Comparison of ENCODE assay signal across 12 cellular contexts in the genomic region with DNA sequence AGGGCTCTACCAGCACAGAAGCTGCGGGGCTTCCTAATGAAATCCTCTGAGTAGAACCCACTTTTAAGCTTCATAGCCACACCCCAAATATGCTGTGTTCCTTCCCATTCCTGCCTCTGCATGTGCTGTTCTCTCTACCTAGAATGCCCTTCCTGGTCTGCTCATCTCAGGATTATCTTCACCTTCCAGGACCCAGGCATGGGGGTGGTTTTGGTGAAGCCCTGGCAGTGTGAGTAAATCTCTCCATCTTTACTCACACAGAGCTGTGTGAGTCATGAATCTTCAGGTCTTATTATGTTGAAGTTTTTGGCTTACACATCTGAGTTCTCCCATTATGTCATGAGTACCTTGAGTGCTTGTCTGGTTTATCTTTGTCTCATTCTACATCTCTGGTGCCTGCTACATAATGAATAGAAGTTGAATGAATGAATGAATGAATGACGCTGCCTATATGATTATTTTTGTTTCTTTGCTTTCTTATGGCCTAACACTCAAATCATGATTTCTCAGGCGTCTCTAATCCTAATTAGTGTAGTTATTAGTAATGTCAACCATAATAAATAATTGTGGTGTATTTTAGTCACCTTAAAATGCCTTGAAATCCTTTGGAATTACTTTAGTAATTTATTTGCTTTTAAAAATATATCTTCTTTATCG. TPM values are rescaled to one million over a fixed set of nuclear protein-coding genes. Genes with fewer than 3 reads are reported as not detected.
DNase-seq lines count a peak whose midpoint lies in the region; ATAC-seq and TF ChIP-seq lines count a peak whose summit lies in the region.
"Had no signal": no experiment of that assay in that cellular context is flagged by ENCODE, and none has a peak within 500 bp of the region (broad histone marks: within the 10 kb centered on the region; RNA-seq: fewer than 3 reads in every experiment).

No MANE protein-coding gene starts in this region.

- H3K36me3 Mint-ChIP-seq in CD4-positive, alpha-beta memory T cell, result peaks cover 29 to 33% of the 10 kb centered on the region in 2 donors

- no peak overlapping the region for H3K4me3 ChIP-seq in CD4-positive, alpha-beta memory T cell (ENCODE audit: low read length in 2 of 2)
- no peak overlapping the region for H3K4me3 ChIP-seq in OCI-LY7 (ENCODE audit: low read depth, low read length, poor library complexity, severe bottlenecking)
- no peak overlapping the region for H3K4me3 ChIP-seq in heart left ventricle
- H3K4me3 ChIP-seq in upper lobe of right lung, result no peak overlapping the region
- H3K4me3 ChIP-seq: SJCRH30 had no signal

- H3K4me1 Mint-ChIP-seq in CD4-positive, alpha-beta memory T cell, result peaks cover 26 to 49% (median 33%) of the 10 kb centered on the region in 4 donors

- no peak for DNase-seq in CD4-positive, alpha-beta memory T cell
- no peak for DNase-seq in OCI-LY7 (ENCODE audit: low spot score)
- peak; percentile 70 for DNase-seq in activated naive CD4-positive, alpha-beta T cell treated with anti-CD3 and anti-CD28 coated beads, Interleukin-2, amount 50 U/mL, for 16 hours
- peak; percentile 40 to 43 for DNase-seq in stimulated activated CD4-positive, alpha-beta T cell treated with anti-CD3 and anti-CD28 coated beads, Interleukin-12 subunit alpha, Interleukin-12 subunit beta, amount 100 ng/mL, for 24 hours (ENCODE audit: low read depth in 2 of 2)
- no peak for DNase-seq in heart left ventricle
- no peak for DNase-seq in NCI-H446 (lab: John Stamatoyannopoulos, UW)
- DNase-seq in upper lobe of right lung, result no peak
- DNase-seq: NCI-H187, SJCRH30 had no signal

- no TSS peak for BruUV-seq in OCI-LY7 (replicated peaks; lab: Mats Ljungman, UMichigan)

- intact Hi-C loops in CD4-positive, alpha-beta memory T cell (cut with micrococcal nuclease), result loop anchor here (2.0 kb wide), 1 partner anchor 139 kb away; no protein-coding TSS in a partner anchor
- intact Hi-C loops in OCI-LY7 (cut with micrococcal nuclease; ENCODE audit: unreplicated experiment), result loop anchor here (2.0 to 5.0 kb wide), 2 partner anchors 87 to 326 kb away; no protein-coding TSS in a partner anchor
- intact Hi-C loops in heart left ventricle (cut with DNase I), result loop anchor here in 1 of 10 donors (5.0 kb wide), 1 partner anchor 541 kb away; no protein-coding TSS in a partner anchor
- intact Hi-C loops in upper lobe of right lung (cut with DNase I), result no loop called here

- no peaks in the 10 kb centered on the region for H3K9me3 ChIP-seq in CD4-positive, alpha-beta memory T cell (ENCODE audit: control insufficient read depth in 1 of 2, low read length in 2 of 2)
- H3K9me3 ChIP-seq in OCI-LY7 (ENCODE audit: low read length) (peaks cover 10% of the 10 kb centered on the region; the same call in 1 of the 2 replicates), heart left ventricle (no peaks in the 10 kb centered on the region), upper lobe of right lung (no peaks in the 10 kb centered on the region)
- H3K9me3 ChIP-seq: SJCRH30 had no signal

- no peaks in the 10 kb centered on the region for H4K20me1 ChIP-seq in OCI-LY7 (ENCODE audit: insufficient read depth, low read length)

- H3K4me1 ChIP-seq in CD4-positive, alpha-beta memory T cell (ENCODE audit: insufficient read depth, low read length), result peaks cover 35% of the 10 kb centered on the region
- peaks cover 81% of the 10 kb centered on the region for H3K4me1 ChIP-seq in OCI-LY7 (ENCODE audit: insufficient read depth, low read length, poor library complexity, severe bottlenecking)
- peaks cover 0 to 4% (median 0%) of the 10 kb centered on the region in 12 donors for H3K4me1 ChIP-seq in heart left ventricle
- H3K4me1 ChIP-seq in upper lobe of right lung, result no peaks in the 10 kb centered on the region
- H3K4me1 ChIP-seq: parathyroid adenoma, SJCRH30 had no signal

- peaks cover 7% of the 10 kb centered on the region for H3K36me3 ChIP-seq in CD4-positive, alpha-beta memory T cell (ENCODE audit: insufficient read depth, low read length)
- peaks cover 72% of the 10 kb centered on the region for H3K36me3 ChIP-seq in OCI-LY7 (ENCODE audit: insufficient read depth, low read length)
- H3K36me3 ChIP-seq in heart left ventricle, result peaks cover 0 to 90% (median 57%) of the 10 kb centered on the region in 9 donors
- H3K36me3 ChIP-seq in upper lobe of right lung, result peaks cover 65% of the 10 kb centered on the region

- no peak for ATAC-seq in heart left ventricle
- no peak for ATAC-seq in upper lobe of right lung
- no peak for ATAC-seq in GM18858 (IDR thresholded peaks at IDR 0.05; ENCODE audit: unreplicated experiment)

- no peaks in the 10 kb centered on the region for H3K27me3 Mint-ChIP-seq in CD4-positive, alpha-beta memory T cell

- H3K4me3 Mint-ChIP-seq in CD4-positive, alpha-beta memory T cell, result no peak overlapping the region

- peak overlapping the region in 5 of 7 donors; percentile 29 to 90 (median 58) for H3K27ac Mint-ChIP-seq in CD4-positive, alpha-beta memory T cell

- TF ChIP-seq POLR2A in heart left ventricle (IDR thresholded peaks at IDR 0.05), result no peak

- TF ChIP-seq CTCF in OCI-LY7 (conservative IDR thresholded peaks at IDR 0.05; ENCODE audit: low read length) (no peak), heart left ventricle (IDR thresholded peaks at IDR 0.05) (no peak), upper lobe of right lung (IDR thresholded peaks at IDR 0.05) (no peak)

- H3K9me3 Mint-ChIP-seq in CD4-positive, alpha-beta memory T cell, result no peaks in the 10 kb centered on the region

- WGBS in heart left ventricle, 4 donors, result 98 to 99% (median 98%) methylated on average over 4 of the region's 4 CpGs

- no peak overlapping the region for H2AFZ ChIP-seq in OCI-LY7 (ENCODE audit: low read length)
- H2AFZ ChIP-seq: parathyroid adenoma had no signal

- H3K79me2 ChIP-seq in OCI-LY7 (ENCODE audit: insufficient read depth, low read depth, low read length), result peaks cover 11% of the 10 kb centered on the region; the same call in 1 of the 2 replicates
- H3K79me2 ChIP-seq: parathyroid adenoma had no signal

- H3K4me2 ChIP-seq in OCI-LY7 (ENCODE audit: low read length), result peak overlapping the region; percentile 27; the same call in 1 of the 2 replicates

- CTCF ChIA-PET in CD4-positive, alpha-beta memory T cell (lab: Charles Lee; ENCODE audit: partially characterized antibody), result interaction anchor here (1.0 to 5.7 kb wide), 20 partner anchors 12 to 554 kb away, joined by 3 to 32 read pairs (median 5); no protein-coding TSS in a partner anchor
- CTCF ChIA-PET in OCI-LY7 (lab: Charles Lee; ENCODE audit: unreplicated experiment), result interaction anchor here (0.5 to 2.7 kb wide), 3 partner anchors 12 to 126 kb away, joined by 4 to 12 read pairs (median 5); no protein-coding TSS in a partner anchor

- no peaks in the 10 kb centered on the region for H3K9me2 ChIP-seq in OCI-LY7 (ENCODE audit: insufficient read depth, low read length)

- no peaks in the 10 kb centered on the region for H3K27me3 ChIP-seq in CD4-positive, alpha-beta memory T cell (ENCODE audit: insufficient read depth, low read length)
- H3K27me3 ChIP-seq in heart left ventricle (no peaks in the 10 kb centered on the region), upper lobe of right lung (no peaks in the 10 kb centered on the region)
- H3K27me3 ChIP-seq: SJCRH30 had no signal

- POLR2A ChIA-PET in CD4-positive, alpha-beta memory T cell (lab: Charles Lee; ENCODE audit: partially characterized antibody), result interaction anchor here (1.1 to 1.9 kb wide), 4 partner anchors 56 to 541 kb away, joined by 3 to 5 read pairs (median 4); no protein-coding TSS in a partner anchor
- POLR2A ChIA-PET in OCI-LY7 (lab: Charles Lee), result interaction anchor here (0.7 to 13.4 kb wide), 5 partner anchors 12 to 131 kb away, joined by 3 to 205 read pairs (median 5); partner anchors contain the start of gene LEF1

- no peak overlapping the region for H3K27ac ChIP-seq in CD4-positive, alpha-beta memory T cell (ENCODE audit: low read depth, low read length)
- H3K27ac ChIP-seq in OCI-LY7 (ENCODE audit: low read depth, low read length, poor library complexity, severe bottlenecking) (peak overlapping the region; percentile 100), heart left ventricle (no peak overlapping the region), upper lobe of right lung (no peak overlapping the region)
- H3K27ac ChIP-seq: parathyroid adenoma, SJCRH30, VCaP had no signal

RNA-seq across cellular contexts. Expression of gene HADH, which starts 41.9 kb away (rescaled TPM):
- 10 to 100 TPM; 20.0 to 23.0 TPM for total RNA-seq in CD4-positive, alpha-beta memory T cell
- 10 to 100 TPM; 32.8 to 41.8 TPM for polyA plus RNA-seq in CD4-positive, alpha-beta memory T cell
- total RNA-seq in OCI-LY7 (2014; rRNA removed; shearing (Covaris generic)), result 31.2 and 32.3 TPM in 2 replicates
- total RNA-seq in OCI-LY7 (2022) (78.7 and 87.8 TPM in 2 replicates), heart left ventricle (100 to 1,000 TPM; 138 to 382 (median 217) TPM), upper lobe of right lung (37.9 TPM)
- polyA plus RNA-seq in heart left ventricle, result 100 to 1,000 TPM in 1 of 2 donors, 10 to 100 TPM in 1; 60.6 to 147 TPM

Comparison
In these comparisons a context has a peak if more than half of its experiments do, and no peak if none do; other contexts are left out.
1. DNase-seq: peak in activated naive CD4-positive, alpha-beta T cell treated with anti-CD3 and anti-CD28 coated beads, Interleukin-2, amount 50 U/mL, for 16 hours (single experiment) and stimulated activated CD4-positive, alpha-beta T cell treated with anti-CD3 and anti-CD28 coated beads, Interleukin-12 subunit alpha, Interleukin-12 subunit beta, amount 100 ng/mL, for 24 hours (2 of 2); none in CD4-positive, alpha-beta memory T cell (0 of 5), OCI-LY7 (single experiment), heart left ventricle (0 of 5), NCI-H446 (0 of 2) and upper lobe of right lung (single experiment).